17 cellular contexts compared by ENCODE assay signal in genomic region chr1:94143173-94143808, GRCh38. TPM values are rescaled to one million over a fixed set of nuclear protein-coding genes. Genes with fewer than 3 reads are reported as not detected.
DNase-seq lines count a peak whose midpoint lies in the region; ATAC-seq and TF ChIP-seq lines count a peak whose summit lies in the region.
"Had no signal": no experiment of that assay in that cellular context is flagged by ENCODE, and none has a peak within 500 bp of the region (broad histone marks: within the 10 kb centered on the region; RNA-seq: fewer than 3 reads in every experiment).

No MANE protein-coding gene starts in this region.

- H3K9ac ChIP-seq in mesendoderm (ENCODE audit: low read length), result no peak overlapping the region

- no peaks in the 10 kb centered on the region for H3K79me2 ChIP-seq in mesendoderm (ENCODE audit: control insufficient read depth, insufficient read depth, low read length)

- no peak overlapping the region for H3K27ac ChIP-seq in mesendoderm (ENCODE audit: low read depth, low read length)
- H3K27ac ChIP-seq: C4-2B had no signal

- H3K56ac ChIP-seq in mesendoderm (ENCODE audit: low read length), result no peak overlapping the region

- peaks cover 6% of the 10 kb centered on the region for H3K27me3 Mint-ChIP-seq in brain
- no peaks in the 10 kb centered on the region for H3K27me3 Mint-ChIP-seq in activated T-cell treated with anti-CD3 and anti-CD28 coated beads, Interleukin-2, amount 50 U/mL, for 24 hours
- H3K27me3 Mint-ChIP-seq: activated naive CD8-positive, alpha-beta T cell; naive thymus-derived CD8-positive, alpha-beta T cell had no signal

- no peaks in the 10 kb centered on the region for H3K36me3 ChIP-seq in mesendoderm (ENCODE audit: control insufficient read depth, insufficient read depth, low read length)

- no peak for TF ChIP-seq CTCF in brain (conservative IDR thresholded peaks at IDR 0.05)

- H3K4me1 ChIP-seq in mesendoderm (ENCODE audit: control insufficient read depth, low read depth, low read length), result no peaks in the 10 kb centered on the region

- H3K4me2 ChIP-seq in mesendoderm (ENCODE audit: low read length), result no peak overlapping the region

- no peaks in the 10 kb centered on the region for H3K79me1 ChIP-seq in mesendoderm (ENCODE audit: low read length)

- ATAC-seq in HG02885 (IDR thresholded peaks at IDR 0.05; ENCODE audit: poor library complexity, unreplicated experiment), result peak; percentile 60
- no peak for ATAC-seq in HG03520 (IDR thresholded peaks at IDR 0.05; ENCODE audit: unreplicated experiment)
- ATAC-seq: HCT116; naive thymus-derived CD8-positive, alpha-beta T cell had no signal

- H3K4ac ChIP-seq in mesendoderm (ENCODE audit: low read depth, low read length), result no peak overlapping the region

- H2BK120ac ChIP-seq in mesendoderm (ENCODE audit: low read depth, low read length), result no peak overlapping the region

- H2BK15ac ChIP-seq in mesendoderm (replicated peaks; ENCODE audit: low read depth), result peak overlapping the region; percentile 4

- H3K18ac ChIP-seq in mesendoderm (ENCODE audit: low read length), result no peak overlapping the region

- no CpG with 5 or more reads among the region's 2 CpGs for WGBS in mesendoderm (ENCODE audit: extremely low coverage, insufficient coverage, low lambda C conversion rate)

- DNase-seq in COLO668 (lab: John Stamatoyannopoulos, UW; ENCODE audit: unreplicated experiment) (peak; percentile 28), mesendoderm (no peak), COR-L47 (lab: John Stamatoyannopoulos, UW) (no peak)
- DNase-seq in activated T-cell treated with anti-CD3 and anti-CD28 coated beads, Interleukin-2, amount 50 U/mL, for 24 hours, result no peak
- DNase-seq: activated B cell treated with CpG ODN at 0.5 μM for 24 hours; activated CD4-positive, alpha-beta T cell treated with anti-CD3 and anti-CD28 coated beads, Interleukin-2, amount 50 U/mL, for 4 hours; activated CD8-positive, alpha-beta memory T cell treated with anti-CD3 and anti-CD28 coated beads, Interleukin-2, amount 50 U/mL, for 4 hours; GDM1; naive thymus-derived CD8-positive, alpha-beta T cell had no signal

- peaks cover 19% of the 10 kb centered on the region for H3K4me1 Mint-ChIP-seq in brain
- H3K4me1 Mint-ChIP-seq in activated T-cell treated with anti-CD3 and anti-CD28 coated beads, Interleukin-2, amount 50 U/mL, for 24 hours (ENCODE audit: low read depth), result no peaks in the 10 kb centered on the region
- H3K4me1 Mint-ChIP-seq: activated B cell treated with CpG ODN at 0.5 μM for 24 hours; naive thymus-derived CD8-positive, alpha-beta T cell had no signal

- peak overlapping the region in 3 of 5 experiments; percentile 53 to 92 (median 67) for H3K27ac Mint-ChIP-seq in brain
- no peak overlapping the region for H3K27ac Mint-ChIP-seq in activated T-cell treated with anti-CD3 and anti-CD28 coated beads, Interleukin-2, amount 50 U/mL, for 24 hours
- H3K27ac Mint-ChIP-seq: activated B cell treated with CpG ODN at 0.5 μM for 24 hours; activated naive CD8-positive, alpha-beta T cell; activated T-helper 2 cell treated with anti-CD3 and anti-CD28 coated beads, Interferon-gamma antibody, Interleukin-2, Interleukin-4, amounts not matched to agents 10 μg/mL and 5 μg/mL and 100 μg/mL, durations not matched to agents 14 hours and 24 hours and 36 hours; naive thymus-derived CD8-positive, alpha-beta T cell had no signal

- H3K27me3 ChIP-seq in mesendoderm (ENCODE audit: insufficient read depth, low read length, poor library complexity), result no peaks in the 10 kb centered on the region

- no peak overlapping the region for H3K23ac ChIP-seq in mesendoderm (ENCODE audit: low read length)

- H3K9me3 Mint-ChIP-seq in brain, result peaks cover 0 to 8% (median 0%) of the 10 kb centered on the region in 5 experiments
- H3K9me3 Mint-ChIP-seq in activated T-cell treated with anti-CD3 and anti-CD28 coated beads, Interleukin-2, amount 50 U/mL, for 24 hours, result no peaks in the 10 kb centered on the region
- H3K9me3 Mint-ChIP-seq: activated T-helper 2 cell treated with anti-CD3 and anti-CD28 coated beads, Interferon-gamma antibody, Interleukin-2, Interleukin-4, amounts not matched to agents 10 μg/mL and 5 μg/mL and 100 μg/mL, durations not matched to agents 14 hours and 24 hours and 36 hours had no signal

- H4K5ac ChIP-seq in mesendoderm (ENCODE audit: low read length), result no peak overlapping the region

- H3K36me3 Mint-ChIP-seq in brain, result no peaks in the 10 kb centered on the region
- no peaks in the 10 kb centered on the region for H3K36me3 Mint-ChIP-seq in activated T-cell treated with anti-CD3 and anti-CD28 coated beads, Interleukin-2, amount 50 U/mL, for 24 hours (ENCODE audit: low read depth)
- H3K36me3 Mint-ChIP-seq: activated naive CD8-positive, alpha-beta T cell; naive thymus-derived CD8-positive, alpha-beta T cell had no signal

- H3K4me3 Mint-ChIP-seq in brain, result no peak overlapping the region
- no peak overlapping the region for H3K4me3 Mint-ChIP-seq in activated T-cell treated with anti-CD3 and anti-CD28 coated beads, Interleukin-2, amount 50 U/mL, for 24 hours
- H3K4me3 Mint-ChIP-seq: activated B cell treated with CpG ODN at 0.5 μM for 24 hours; activated naive CD8-positive, alpha-beta T cell; endodermal cell; naive thymus-derived CD8-positive, alpha-beta T cell had no signal

- no peak overlapping the region for H3K4me3 ChIP-seq in mesendoderm (ENCODE audit: low read length)

- H2AK5ac ChIP-seq in mesendoderm (ENCODE audit: low read length), result no peak overlapping the region

- H2BK5ac ChIP-seq in mesendoderm (ENCODE audit: low read length), result no peak overlapping the region

- no peak overlapping the region for H4K8ac ChIP-seq in mesendoderm (ENCODE audit: low read depth, low read length)

RNA-seq across cellular contexts. Expression of gene ABCA4, which starts 22.3 kb away (rescaled TPM):
- polyA plus RNA-seq in brain (ENCODE audit: insufficient read depth, low read depth, low replicate concordance), result 0.19 TPM
- polyA plus RNA-seq in mesendoderm (2013, experiment 1 of 2), result 0.17 TPM
- polyA plus RNA-seq in mesendoderm (2013, experiment 2 of 2), result 0.07 TPM
- polyA plus RNA-seq: naive thymus-derived CD8-positive, alpha-beta T cell had no signal
